ENCODE assay signal across 1 cellular context in genomic region chr16:31459722-31460581, GRCh38.
TF ChIP-seq lines count a peak whose summit lies in the region.

No MANE protein-coding gene starts in this region.

TF ChIP-seq in HepG2, 621 proteins besides CTCF, POLR2A, EP300 and RAD21 (continues in another document):
- TF ChIP-seq DR1 (CRISPR knock-in tag; IDR thresholded peaks at IDR 0.05) (no peak), ZNF615 (CRISPR knock-in tag; IDR thresholded peaks at IDR 0.05; ENCODE audit: borderline replicate concordance) (no peak), XRCC5 (optimal IDR thresholded peaks at IDR 0.05; ENCODE audit: low read length) (no peak), RARA (CRISPR knock-in tag; IDR thresholded peaks at IDR 0.05) (peak; percentile 48), ZBTB26 (CRISPR knock-in tag; IDR thresholded peaks at IDR 0.05; ENCODE audit: borderline replicate concordance) (peak; percentile 30), SNAPC2 (CRISPR knock-in tag; IDR thresholded peaks at IDR 0.05) (0 out of 2 replicates have a peak, but pooled peaks have one; percentile 54), RFX3 (CRISPR knock-in tag; IDR thresholded peaks at IDR 0.05) (no peak), NFKBIZ (CRISPR knock-in tag; IDR thresholded peaks at IDR 0.05) (peak; percentile 11; the same call in 1 of the 2 replicates), ZNF577 (CRISPR knock-in tag; IDR thresholded peaks at IDR 0.05; ENCODE audit: borderline replicate concordance, low read depth) (0 out of 2 replicates have a peak, but pooled peaks have one; percentile 0), SOX13 (IDR thresholded peaks at IDR 0.05) (no peak), SOX13 (CRISPR knock-in tag; conservative IDR thresholded peaks at IDR 0.05 in 1 of 2, IDR thresholded peaks at IDR 0.05 in 1 of 2) (peak in 1 of 2 experiments; percentile 18; a peak in 1 of 4 replicates), ETS1 (CRISPR knock-in tag; IDR thresholded peaks at IDR 0.05) (no peak), NFRKB (IDR thresholded peaks at IDR 0.05) (no peak), ZNF142 (CRISPR knock-in tag; IDR thresholded peaks at IDR 0.05) (peak; percentile 13; the same call in 1 of the 2 replicates), HNF4A (CRISPR knock-in tag; IDR thresholded peaks at IDR 0.05) (0 out of 2 replicates have a peak, but pooled peaks have one; percentile 38), HNF4G (IDR thresholded peaks at IDR 0.05; ENCODE audit: borderline replicate concordance, low read depth, low read length) (peak; percentile 57; the same call in 1 of the 2 replicates), HNF4G (CRISPR knock-in tag; IDR thresholded peaks at IDR 0.05; ENCODE audit: borderline replicate concordance, low read depth) (0 out of 2 replicates have a peak, but pooled peaks have one; percentile 32), SKI (IDR thresholded peaks at IDR 0.05; ENCODE audit: partially characterized antibody) (peak; percentile 73), SNAPC5 (CRISPR knock-in tag; IDR thresholded peaks at IDR 0.05; ENCODE audit: borderline replicate concordance) (no peak), ARID2 (CRISPR knock-in tag; IDR thresholded peaks at IDR 0.05; ENCODE audit: borderline replicate concordance) (no peak), FOXP4 (CRISPR knock-in tag; IDR thresholded peaks at IDR 0.05) (0 out of 2 replicates have a peak, but pooled peaks have one; percentile 20), NFAT5 (CRISPR knock-in tag; IDR thresholded peaks at IDR 0.05) (0 out of 2 replicates have a peak, but pooled peaks have one; percentile 18), ATF1 (CRISPR knock-in tag; IDR thresholded peaks at IDR 0.05) (peak; percentile 61; the same call in 1 of the 2 replicates), ZSCAN29 (CRISPR knock-in tag; conservative IDR thresholded peaks at IDR 0.05) (peak; percentile 5; the same call in 1 of the 2 replicates), KLF12 (CRISPR knock-in tag; IDR thresholded peaks at IDR 0.05; ENCODE audit: borderline replicate concordance) (0 out of 2 replicates have a peak, but pooled peaks have one; percentile 8), TARDBP (CRISPR knock-in tag; IDR thresholded peaks at IDR 0.05) (0 out of 2 replicates have a peak, but pooled peaks have one; percentile 14), IRF1 (CRISPR knock-in tag; IDR thresholded peaks at IDR 0.05; ENCODE audit: low read depth) (no peak), BCL6 (CRISPR knock-in tag; IDR thresholded peaks at IDR 0.05) (peak; percentile 100), TGIF2 (CRISPR knock-in tag; IDR thresholded peaks at IDR 0.05) (peak; percentile 47; the same call in 1 of the 2 replicates), ZNF670 (CRISPR knock-in tag; IDR thresholded peaks at IDR 0.05; ENCODE audit: borderline replicate concordance) (0 out of 2 replicates have a peak, but pooled peaks have one; percentile 74), ZNF563 (CRISPR knock-in tag; IDR thresholded peaks at IDR 0.05) (0 out of 2 replicates have a peak, but pooled peaks have one; percentile 8), ZNF710 (CRISPR knock-in tag; IDR thresholded peaks at IDR 0.05; ENCODE audit: borderline replicate concordance) (0 out of 2 replicates have a peak, but pooled peaks have one; percentile 1), SP1 (IDR thresholded peaks at IDR 0.05) (peak; percentile 60; the same call in 1 of the 2 replicates), SP1 (CRISPR knock-in tag; IDR thresholded peaks at IDR 0.05) (peak; percentile 80), MYPOP (CRISPR knock-in tag; IDR thresholded peaks at IDR 0.05) (peak; percentile 9; the same call in 1 of the 2 replicates), RFX5 (IDR thresholded peaks at IDR 0.05; ENCODE audit: low read depth, low read length) (peak; percentile 45; the same call in 1 of the 2 replicates), RFX1 (IDR thresholded peaks at IDR 0.05) (no peak), ZNF790 (CRISPR knock-in tag; IDR thresholded peaks at IDR 0.05; ENCODE audit: borderline replicate concordance) (peak; percentile 61; the same call in 1 of the 2 replicates)
